In genomic region chr7:107860241-107860961, GRCh38 we compare ENCODE assay signal across 27 cellular contexts. TPM values are rescaled to one million over a fixed set of nuclear protein-coding genes. Genes with fewer than 3 reads are reported as not detected.
DNase-seq lines count a peak whose midpoint lies in the region; ATAC-seq and TF ChIP-seq lines count a peak whose summit lies in the region.
"Had no signal": no experiment of that assay in that cellular context is flagged by ENCODE, and none has a peak within 500 bp of the region (broad histone marks: within the 10 kb centered on the region; RNA-seq: fewer than 3 reads in every experiment).

No MANE protein-coding gene starts in this region.

- no peaks in the 10 kb centered on the region for H3K79me2 ChIP-seq in GM23248 (ENCODE audit: insufficient read depth)

- H3K4me3 Mint-ChIP-seq in activated T-helper 17 cell treated with anti-CD3 and anti-CD28 coated beads, Interleukin-2, amount 50 U/mL, for 72 hours: no peak overlapping the region
- H3K4me3 Mint-ChIP-seq: activated CD8-positive, alpha-beta T cell treated with anti-CD3 and anti-CD28 coated beads, Interleukin-2, amount 10 ng/mL, durations not matched to agents 7 days and 5 days; activated naive CD4-positive, alpha-beta T cell treated with anti-CD3 and anti-CD28 coated beads, Interleukin-2, amount 50 U/mL, for 24 hours; naive thymus-derived CD4-positive, alpha-beta T cell; T-cell had no signal

- H3K36me3 ChIP-seq in GM23248 (ENCODE audit: low read depth) (no peaks in the 10 kb centered on the region), left lung (no peaks in the 10 kb centered on the region)
- H3K36me3 ChIP-seq: tibial nerve had no signal

- H3K4me2 ChIP-seq in GM23248 (ENCODE audit: unreplicated experiment): peak overlapping the region; percentile 25

- no peak overlapping the region for H3K27ac ChIP-seq in GM23248
- no peak overlapping the region for H3K27ac ChIP-seq in left lung
- H3K27ac ChIP-seq: tibial nerve had no signal

- ATAC-seq in activated T-helper 17 cell treated with anti-CD3 and anti-CD28 coated beads, Interleukin-2, amount 50 U/mL, for 72 hours (replicated peaks): no peak
- ATAC-seq in left lung: peak; percentile 14
- ATAC-seq: activated CD8-positive, alpha-beta T cell treated with anti-CD3 and anti-CD28 coated beads, Interleukin-2, amount 10 ng/mL, durations not matched to agents 7 days and 5 days; left ventricle myocardium superior; naive thymus-derived CD4-positive, alpha-beta T cell; PC-3; T-cell had no signal

- 76 to 78% methylated on average over 10 of the region's 10 CpGs for WGBS in GM23248 (ENCODE audit: low coverage in 1 of 2, low lambda C conversion rate in 2 of 2, missing lambda C conversion rate in 2 of 2), 2 experiments

- in situ Hi-C loops in GM23248 (cut with MboI): loop anchor here (25.0 kb wide), 1 partner anchor 398 kb away; the partner anchor contains the start of gene GPR22

- H3F3A ChIP-seq in GM23248 (ENCODE audit: insufficient read depth): 0 out of 2 replicates have a peak, but pooled peaks cover 12% of the 10 kb centered on the region

- H3K27me3 ChIP-seq in GM23248 (replicated peaks; ENCODE audit: insufficient read depth): no peaks in the 10 kb centered on the region
- H3K27me3 ChIP-seq in left lung: no peaks in the 10 kb centered on the region
- H3K27me3 ChIP-seq: tibial nerve had no signal

- peaks cover 51% of the 10 kb centered on the region for H3K4me1 Mint-ChIP-seq in activated T-helper 17 cell treated with anti-CD3 and anti-CD28 coated beads, Interleukin-2, amount 50 U/mL, for 72 hours

- H3K4me1 ChIP-seq in GM23248 (ENCODE audit: insufficient read depth): peaks cover 24% of the 10 kb centered on the region
- H3K4me1 ChIP-seq in left lung: no peaks in the 10 kb centered on the region

- no peaks in the 10 kb centered on the region for H3K36me3 Mint-ChIP-seq in activated T-helper 17 cell treated with anti-CD3 and anti-CD28 coated beads, Interleukin-2, amount 50 U/mL, for 72 hours (ENCODE audit: low read depth)
- H3K36me3 Mint-ChIP-seq: activated naive CD4-positive, alpha-beta T cell treated with anti-CD3 and anti-CD28 coated beads, Interleukin-2, amount 50 U/mL, for 24 hours; T-cell had no signal

- H3K27me3 Mint-ChIP-seq in activated T-helper 17 cell treated with anti-CD3 and anti-CD28 coated beads, Interleukin-2, amount 50 U/mL, for 72 hours: no peaks in the 10 kb centered on the region
- H3K27me3 Mint-ChIP-seq: activated naive CD4-positive, alpha-beta T cell treated with anti-CD3 and anti-CD28 coated beads, Interleukin-2, amount 50 U/mL, for 24 hours; naive thymus-derived CD4-positive, alpha-beta T cell; T-cell had no signal

- H3K27ac Mint-ChIP-seq in activated T-helper 17 cell treated with anti-CD3 and anti-CD28 coated beads, Interleukin-2, amount 50 U/mL, for 72 hours: peak overlapping the region; percentile 68
- H3K27ac Mint-ChIP-seq: activated CD8-positive, alpha-beta T cell treated with anti-CD3 and anti-CD28 coated beads, Interleukin-2, amount 10 ng/mL, durations not matched to agents 7 days and 5 days; activated naive CD4-positive, alpha-beta T cell treated with anti-CD3 and anti-CD28 coated beads, Interleukin-2, amount 50 U/mL, for 24 hours had no signal

- H3K9me2 ChIP-seq in GM23248 (ENCODE audit: insufficient read depth): no peaks in the 10 kb centered on the region

- DNase-seq in GM23248 (no peak), left lung (no peak), renal cortical epithelial cell (ENCODE audit: low read depth) (peak; percentile 15), T-helper 1 cell (no peak)
- DNase-seq in stimulated activated CD8-positive, alpha-beta memory T cell treated with anti-CD3 and anti-CD28 coated beads, Interleukin-4, amount 100 ng/mL, for 48 hours: no peak
- no peak for DNase-seq in effector CD4-positive, alpha-beta T cell
- DNase-seq: activated CD4-positive, alpha-beta T cell treated with anti-CD3 and anti-CD28 coated beads for 1 hour; activated CD8-positive, alpha-beta T cell treated with anti-CD3 and anti-CD28 coated beads, Interleukin-2, amount 10 ng/mL, durations not matched to agents 7 days and 5 days; effector memory CD4-positive, alpha-beta T cell; KG1; left ventricle myocardium superior; MM.1S; naive thymus-derived CD4-positive, alpha-beta T cell; NCI-H1417; NCI-H2029 treated with DMSO at 0.1 percent for 48 hours; NCI-H524; occipital lobe; PC-3; retina; T-cell had no signal

- H3K9ac ChIP-seq in GM23248: no peak overlapping the region

- H3K9me3 Mint-ChIP-seq in activated T-helper 17 cell treated with anti-CD3 and anti-CD28 coated beads, Interleukin-2, amount 50 U/mL, for 72 hours: peaks cover 9% of the 10 kb centered on the region
- H3K9me3 Mint-ChIP-seq: activated naive CD4-positive, alpha-beta T cell treated with anti-CD3 and anti-CD28 coated beads, Interleukin-2, amount 50 U/mL, for 24 hours; T-cell had no signal

- H2AFZ ChIP-seq in GM23248: no peak overlapping the region

- no peaks in the 10 kb centered on the region for H4K20me1 ChIP-seq in GM23248 (ENCODE audit: insufficient read depth)

- H3K9me3 ChIP-seq in GM23248 (ENCODE audit: low read depth) (no peaks in the 10 kb centered on the region), left lung (no peaks in the 10 kb centered on the region)
- H3K9me3 ChIP-seq: tibial nerve had no signal

- H3K4me3 ChIP-seq in GM23248 (no peak overlapping the region), left lung (no peak overlapping the region)
- H3K4me3 ChIP-seq: tibial nerve had no signal

- no peak for TF ChIP-seq CTCF in left lung (IDR thresholded peaks at IDR 0.05)

- intact Hi-C loops in left lung (cut with DNase I): no loop called here

RNA-seq across cellular contexts. Expression of gene DLD, which starts 30.6 kb away (rescaled TPM):
- total RNA-seq in GM23248 (2014; rRNA removed; shearing (Covaris generic)): 80.1 and 84.5 TPM in 2 replicates
- polyA plus RNA-seq in GM23248 (2016; fragmentation: Nextera tagmentation; extraction: Ambion mirVana): 97.1 and 99.4 TPM in 2 replicates
- total RNA-seq in activated T-helper 17 cell treated with anti-CD3 and anti-CD28 coated beads, Interleukin-2, amount 50 U/mL, for 72 hours: 100 to 1,000 TPM in 1 of 2 donors, 10 to 100 TPM in 1; 75.3 to 112 TPM
- total RNA-seq in left lung (10 to 100 TPM; 61.1 to 68.5 TPM), renal cortical epithelial cell (88.6 and 155 TPM in 2 replicates)

RNA-seq across cellular contexts. Expression of gene SLC26A3, which starts 57.4 kb away (rescaled TPM):
- not detected in 2 replicates for total RNA-seq in GM23248 (2014; rRNA removed; shearing (Covaris generic))
- polyA plus RNA-seq in GM23248 (2016; fragmentation: Nextera tagmentation; extraction: Ambion mirVana): not detected in 2 replicates
- total RNA-seq in activated T-helper 17 cell treated with anti-CD3 and anti-CD28 coated beads, Interleukin-2, amount 50 U/mL, for 72 hours: not detected
- total RNA-seq in left lung: not detected
- not detected in 2 replicates for total RNA-seq in renal cortical epithelial cell
- total RNA-seq: activated CD8-positive, alpha-beta T cell treated with anti-CD3 and anti-CD28 coated beads, Interleukin-2, amount 10 ng/mL, durations not matched to agents 7 days and 5 days; epithelial cell of proximal tubule; H4; HT1080; left ventricle myocardium superior; naive thymus-derived CD4-positive, alpha-beta T cell; occipital lobe; PC-3; tibial nerve had no signal
- polyA plus RNA-seq: BJ; naive thymus-derived CD4-positive, alpha-beta T cell had no signal
